In the genomic region with DNA sequence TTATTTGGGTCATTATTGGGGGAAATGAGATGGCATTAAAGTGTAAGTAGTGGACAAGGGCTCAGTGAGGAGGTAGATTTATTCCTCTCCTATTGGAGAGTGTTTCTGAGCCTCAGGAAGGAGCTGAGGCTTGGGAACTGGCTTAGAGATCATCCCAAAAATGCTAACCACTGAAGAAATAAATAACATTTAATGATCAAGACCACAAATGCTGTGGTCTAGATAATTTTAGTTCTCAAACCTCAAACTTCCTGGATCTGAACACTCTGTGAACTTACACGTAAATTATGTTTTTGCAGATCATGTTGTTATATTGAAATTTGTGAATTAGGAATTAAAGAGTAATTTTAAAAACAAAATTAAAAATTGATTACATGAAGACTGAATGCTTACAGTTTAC, we compare ENCODE assay signal across 22 cellular contexts. TPM values are rescaled to one million over a fixed set of nuclear protein-coding genes. Genes with fewer than 3 reads are reported as not detected.
A peak's percentile ranks its signal among the peaks of the same experiment; 100 is the strongest.
DNase-seq lines count a peak whose midpoint lies in the region; ATAC-seq and TF ChIP-seq lines count a peak whose summit lies in the region.
"Had no signal": no experiment of that assay in that cellular context is flagged by ENCODE, and none has a peak within 500 bp of the region (broad histone marks: within the 10 kb centered on the region; RNA-seq: fewer than 3 reads in every experiment).

No MANE protein-coding gene starts in this region.

- peaks cover 29% of the 10 kb centered on the region for H3K4me1 ChIP-seq in CD8-positive, alpha-beta T cell (ENCODE audit: insufficient read depth, low read length)
- H3K4me1 ChIP-seq in fibroblast of lung (ENCODE audit: control insufficient read depth, extremely low read depth, insufficient read depth, low read length) (peaks cover 8% of the 10 kb centered on the region), aorta (ENCODE audit: control insufficient read depth in 1 of 2, insufficient read depth in 2 of 2, low read length in 2 of 2) (peaks cover 0 to 3% of the 10 kb centered on the region in 2 donors)
- H3K4me1 ChIP-seq: foreskin keratinocyte had no signal

- H3K27ac Mint-ChIP-seq in CD8-positive, alpha-beta T cell: peak overlapping the region; percentile 28
- no peak overlapping the region for H3K27ac Mint-ChIP-seq in T-helper 2 cell treated with Interferon-gamma antibody and Interleukin-4, amounts not matched to agents 5 μg/mL and 100 μg/mL, for 36 hours
- H3K27ac Mint-ChIP-seq: endodermal cell had no signal

- no peak overlapping the region for H3K9ac ChIP-seq in fibroblast of lung (ENCODE audit: insufficient read depth, low read length)

- no peaks in the 10 kb centered on the region for H4K20me1 ChIP-seq in fibroblast of lung (ENCODE audit: control insufficient read depth, extremely low read depth, insufficient read depth, low read length)

- peaks cover 34% of the 10 kb centered on the region for H3K36me3 Mint-ChIP-seq in CD8-positive, alpha-beta T cell
- peaks cover 60% of the 10 kb centered on the region for H3K36me3 Mint-ChIP-seq in T-helper 2 cell treated with Interferon-gamma antibody and Interleukin-4, amounts not matched to agents 5 μg/mL and 100 μg/mL, for 36 hours (ENCODE audit: low read depth)

- H3K9me3 Mint-ChIP-seq in CD8-positive, alpha-beta T cell: no peaks in the 10 kb centered on the region
- H3K9me3 Mint-ChIP-seq in T-helper 2 cell treated with Interferon-gamma antibody and Interleukin-4, amounts not matched to agents 5 μg/mL and 100 μg/mL, for 36 hours: no peaks in the 10 kb centered on the region
- H3K9me3 Mint-ChIP-seq: endodermal cell, neural crest cell had no signal

- no peak overlapping the region for H2AFZ ChIP-seq in fibroblast of lung (ENCODE audit: low read length)

- 90 to 92% methylated on average over 1 of the region's 1 CpG for WGBS in aorta, 2 donors

- no peak overlapping the region for H3K4me2 ChIP-seq in fibroblast of lung (ENCODE audit: extremely low read depth, insufficient read depth, low read length)

- H3K36me3 ChIP-seq in CD8-positive, alpha-beta T cell (ENCODE audit: insufficient read depth, low read length): no peaks in the 10 kb centered on the region
- no peaks in the 10 kb centered on the region for H3K36me3 ChIP-seq in fibroblast of lung (ENCODE audit: control insufficient read depth, insufficient read depth, low read length)
- no peaks in the 10 kb centered on the region for H3K36me3 ChIP-seq in aorta (ENCODE audit: control insufficient read depth in 1 of 2, insufficient read depth in 2 of 2, low read length in 1 of 2)
- H3K36me3 ChIP-seq: lower lobe of right lung, thyroid gland had no signal

- no peak overlapping the region for H3K27ac ChIP-seq in CD8-positive, alpha-beta T cell (ENCODE audit: low read depth, low read length)
- H3K27ac ChIP-seq in fibroblast of lung (ENCODE audit: insufficient read depth, low read length) (no peak overlapping the region), aorta (ENCODE audit: low read depth in 1 of 2, low read length in 2 of 2) (no peak overlapping the region)
- H3K27ac ChIP-seq: foreskin keratinocyte, lower lobe of right lung, thyroid gland had no signal

- peaks cover 20% of the 10 kb centered on the region for H3K79me2 ChIP-seq in fibroblast of lung (ENCODE audit: control insufficient read depth, insufficient read depth, low read length)

- DNase-seq in A172 (ENCODE audit: low spot score) (peak; percentile 19), fibroblast of lung (ENCODE audit: low read depth in 2 of 2) (peak; percentile 33 to 73), aorta (no peak), cerebellar cortex (ENCODE audit: low spot score) (no peak)
- DNase-seq in CD8-positive, alpha-beta T cell: no peak
- no peak for DNase-seq in T-helper 2 cell treated with Interferon-gamma antibody and Interleukin-4, amounts not matched to agents 5 μg/mL and 100 μg/mL, for 36 hours (ENCODE audit: low spot score)
- DNase-seq in stimulated activated CD4-positive, alpha-beta T cell treated with anti-CD3 and anti-CD28 coated beads, Interleukin-12 subunit alpha, Interleukin-12 subunit beta, amount 100 ng/mL, for 4 hours: no peak
- DNase-seq: activated CD4-positive, alpha-beta T cell treated with anti-CD3 and anti-CD28 coated beads, Interleukin-2, amount 50 U/mL, for 1 hour; activated effector memory CD4-positive, alpha-beta T cell treated with Interleukin-2 at 50 U/mL for 16 hours; DMS53; endodermal cell; foreskin keratinocyte; IMR-90; lower lobe of right lung; NCI-H1417 treated with DMSO at 0.1 percent for 48 hours; NCI-H226; SHP77 treated with DMSO at 0.1 percent for 48 hours; T1000; thyroid gland had no signal

- POLR2A ChIA-PET in CD8-positive, alpha-beta T cell (lab: Charles Lee): interaction anchor here (0.9 to 1.5 kb wide), 2 partner anchors 17 to 26 kb away, joined by 3 to 5 read pairs; no protein-coding TSS in a partner anchor

- no peak for ATAC-seq in CD8-positive, alpha-beta T cell
- ATAC-seq in GM18907 (IDR thresholded peaks at IDR 0.05; ENCODE audit: unreplicated experiment) (no peak), aorta (ENCODE audit: low FRiP score) (no peak)
- ATAC-seq: foreskin keratinocyte, HCT116, lower lobe of right lung had no signal

- no peaks in the 10 kb centered on the region for H3K9me3 ChIP-seq in CD8-positive, alpha-beta T cell (ENCODE audit: low read length)
- H3K9me3 ChIP-seq in fibroblast of lung (ENCODE audit: control insufficient read depth, insufficient read depth, low read depth, low read length): no peaks in the 10 kb centered on the region
- no peaks in the 10 kb centered on the region for H3K9me3 ChIP-seq in aorta (ENCODE audit: control insufficient read depth, low read length)
- H3K9me3 ChIP-seq: lower lobe of right lung, thyroid gland had no signal

- H3K27me3 Mint-ChIP-seq in CD8-positive, alpha-beta T cell (ENCODE audit: low read depth): no peaks in the 10 kb centered on the region
- H3K27me3 Mint-ChIP-seq in T-helper 2 cell treated with Interferon-gamma antibody and Interleukin-4, amounts not matched to agents 5 μg/mL and 100 μg/mL, for 36 hours (ENCODE audit: low read depth): no peaks in the 10 kb centered on the region

- H3K4me3 Mint-ChIP-seq in CD8-positive, alpha-beta T cell: peak overlapping the region; percentile 59
- peak overlapping the region; percentile 67 for H3K4me3 Mint-ChIP-seq in T-helper 2 cell treated with Interferon-gamma antibody and Interleukin-4, amounts not matched to agents 5 μg/mL and 100 μg/mL, for 36 hours
- H3K4me3 Mint-ChIP-seq: endodermal cell, neural crest cell had no signal

- no peak overlapping the region for H3K4me3 ChIP-seq in CD8-positive, alpha-beta T cell (ENCODE audit: low read depth, low read length)
- H3K4me3 ChIP-seq in fibroblast of lung (replicated peaks in 1 of 4; ENCODE audit: control extremely low read depth in 1 of 4, insufficient read depth in 1 of 4, low read depth in 3 of 4, low read length in 4 of 4) (no peak overlapping the region), aorta (ENCODE audit: low read length in 2 of 2) (no peak overlapping the region)
- H3K4me3 ChIP-seq: lower lobe of right lung, thyroid gland had no signal

- H3K27me3 ChIP-seq in CD8-positive, alpha-beta T cell (ENCODE audit: insufficient read depth, low read length): no peaks in the 10 kb centered on the region
- H3K27me3 ChIP-seq in fibroblast of lung (ENCODE audit: control insufficient read depth, insufficient read depth, low read length) (no peaks in the 10 kb centered on the region), aorta (ENCODE audit: control insufficient read depth in 1 of 2, insufficient read depth in 2 of 2, low read length in 1 of 2) (no peaks in the 10 kb centered on the region)
- H3K27me3 ChIP-seq: foreskin keratinocyte, thyroid gland had no signal

- H3K4me1 Mint-ChIP-seq in CD8-positive, alpha-beta T cell (ENCODE audit: low read depth): peaks cover 56% of the 10 kb centered on the region
- H3K4me1 Mint-ChIP-seq in T-helper 2 cell treated with Interferon-gamma antibody and Interleukin-4, amounts not matched to agents 5 μg/mL and 100 μg/mL, for 36 hours (ENCODE audit: low read depth): peaks cover 41% of the 10 kb centered on the region

- intact Hi-C loops in CD8-positive, alpha-beta T cell (cut with DNase I, micrococcal nuclease): loop anchor here in 1 of 2 experiments (1.0 kb wide), 1 partner anchor 58 kb away; no protein-coding TSS in a partner anchor
- intact Hi-C loops in aorta (cut with DNase I): no loop called here

- CTCF ChIA-PET in CD8-positive, alpha-beta T cell (lab: Charles Lee): no interaction called here

- TF ChIP-seq CTCF in CD8-positive, alpha-beta T cell (IDR thresholded peaks at IDR 0.05): no peak
- no peak for TF ChIP-seq CTCF in fibroblast of lung (conservative IDR thresholded peaks at IDR 0.05 in 1 of 2, IDR thresholded peaks at IDR 0.05 in 1 of 2; ENCODE audit: low read depth in 1 of 2, low read length in 2 of 2)

RNA-seq across cellular contexts. Expression of a gene that starts 27.3 kb away (rescaled TPM):
- 25.2 and 37.7 TPM in 2 replicates for total RNA-seq in A172 (2014; rRNA removed; shearing (Covaris generic))
- total RNA-seq in CD8-positive, alpha-beta T cell: 10 to 100 TPM; 16.8 to 17.2 TPM
- total RNA-seq in fibroblast of lung (41.6 and 67.4 TPM in 2 replicates), aorta (10 to 100 TPM; 25.3 to 37.2 TPM)
- polyA plus RNA-seq in fibroblast of lung (38.7 and 46.3 TPM in 2 replicates), aorta (10 to 100 TPM; 11.1 to 11.3 TPM)
- 39.1 and 50.9 TPM in 2 replicates for polyA plus RNA-seq in fibroblast of lung (2012)
- polyA minus RNA-seq in fibroblast of lung (ENCODE audit: low replicate concordance): 3.7 and 23.6 TPM in 2 replicates

Comparison
In these comparisons a context has a peak if more than half of its experiments do, and no peak if none do; other contexts are left out.
1. DNase-seq: peak in A172 (single experiment) and fibroblast of lung (2 of 2); none in CD8-positive, alpha-beta T cell (0 of 7), T-helper 2 cell treated with Interferon-gamma antibody and Interleukin-4, amounts not matched to agents 5 μg/mL and 100 μg/mL, for 36 hours (single experiment), stimulated activated CD4-positive, alpha-beta T cell treated with anti-CD3 and anti-CD28 coated beads, Interleukin-12 subunit alpha, Interleukin-12 subunit beta, amount 100 ng/mL, for 4 hours (single experiment), aorta (0 of 2) and cerebellar cortex (single experiment).